Comparison of ENCODE assay signal across 2 cellular contexts in the genomic region with DNA sequence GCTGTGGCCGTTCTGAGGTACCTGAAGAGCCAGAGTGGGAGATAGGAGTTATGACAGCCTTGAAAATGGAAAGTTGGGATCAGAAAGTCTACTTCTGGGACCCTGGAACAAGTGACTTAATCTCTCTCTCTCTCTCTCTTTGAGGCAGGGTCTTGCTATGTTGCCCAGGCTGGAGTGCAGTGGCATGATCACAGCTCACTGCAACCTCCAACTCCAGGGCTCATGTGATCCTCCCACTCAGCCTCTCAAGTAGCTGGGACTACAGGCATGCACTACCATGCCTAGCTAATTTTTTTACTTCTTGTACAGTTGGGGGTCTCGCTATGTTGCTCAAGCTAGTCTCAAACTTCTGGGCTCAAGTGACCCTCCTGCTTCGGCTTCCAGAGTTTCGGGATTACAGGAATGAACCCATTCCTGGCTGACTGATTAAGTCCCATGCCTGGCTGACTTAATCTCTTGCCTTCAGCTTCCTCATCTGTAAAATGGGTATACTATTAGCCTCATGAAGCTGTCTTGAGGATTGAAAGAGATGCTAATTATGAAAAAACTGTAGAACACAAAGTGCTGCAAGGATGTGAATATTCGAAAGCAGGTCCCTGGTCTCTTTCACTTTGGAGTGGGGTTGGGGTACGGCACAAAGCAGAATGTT.
TF ChIP-seq lines count a peak whose summit lies in the region.

No MANE protein-coding gene starts in this region.

TF ChIP-seq in A549, 52 proteins besides CTCF, POLR2A, EP300 and RAD21:
- no peak for TF ChIP-seq RARB (CRISPR knock-in tag; IDR thresholded peaks at IDR 0.05)
- TF ChIP-seq KDM1A (IDR thresholded peaks at IDR 0.05; ENCODE audit: low read depth): 0 out of 2 replicates have a peak, but pooled peaks have one; percentile 43
- no peak for TF ChIP-seq MYC (IDR thresholded peaks at IDR 0.05; ENCODE audit: borderline replicate concordance, low read length)
- TF ChIP-seq, protein P1, sequence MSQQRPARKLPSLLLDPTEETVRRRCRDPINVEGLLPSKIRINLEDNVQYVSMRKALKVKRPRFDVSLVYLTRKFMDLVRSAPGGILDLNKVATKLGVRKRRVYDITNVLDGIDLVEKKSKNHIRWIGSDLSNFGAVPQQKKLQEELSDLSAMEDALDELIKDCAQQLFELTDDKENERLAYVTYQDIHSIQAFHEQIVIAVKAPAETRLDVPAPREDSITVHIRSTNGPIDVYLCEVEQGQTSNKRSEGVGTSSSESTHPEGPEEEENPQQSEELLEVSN (IDR thresholded peaks at IDR 0.05; ENCODE audit: borderline replicate concordance, low read depth): no peak
- no peak for TF ChIP-seq NPAS2 (CRISPR knock-in tag; IDR thresholded peaks at IDR 0.05; ENCODE audit: borderline replicate concordance)
- TF ChIP-seq HDAC2 (IDR thresholded peaks at IDR 0.05): 0 out of 2 replicates have a peak, but pooled peaks have one; percentile 19
- no peak for TF ChIP-seq CBX2 (IDR thresholded peaks at IDR 0.05; ENCODE audit: borderline replicate concordance, low read depth)
- TF ChIP-seq TFCP2L1 (CRISPR knock-in tag; IDR thresholded peaks at IDR 0.05): no peak
- TF ChIP-seq ESRRA (IDR thresholded peaks at IDR 0.05; ENCODE audit: borderline replicate concordance, low read length): no peak

TF ChIP-seq in WTC11, 78 proteins besides CTCF, POLR2A, EP300 and RAD21:
- peak; percentile 85 for TF ChIP-seq ZNF121 (CRISPR knock-in tag; IDR thresholded peaks at IDR 0.05)
- TF ChIP-seq, protein P2, sequence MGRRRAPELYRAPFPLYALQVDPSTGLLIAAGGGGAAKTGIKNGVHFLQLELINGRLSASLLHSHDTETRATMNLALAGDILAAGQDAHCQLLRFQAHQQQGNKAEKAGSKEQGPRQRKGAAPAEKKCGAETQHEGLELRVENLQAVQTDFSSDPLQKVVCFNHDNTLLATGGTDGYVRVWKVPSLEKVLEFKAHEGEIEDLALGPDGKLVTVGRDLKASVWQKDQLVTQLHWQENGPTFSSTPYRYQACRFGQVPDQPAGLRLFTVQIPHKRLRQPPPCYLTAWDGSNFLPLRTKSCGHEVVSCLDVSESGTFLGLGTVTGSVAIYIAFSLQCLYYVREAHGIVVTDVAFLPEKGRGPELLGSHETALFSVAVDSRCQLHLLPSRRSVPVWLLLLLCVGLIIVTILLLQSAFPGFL (CRISPR knock-in tag; IDR thresholded peaks at IDR 0.05; ENCODE audit: borderline replicate concordance): no peak
